Comparison of ENCODE assay signal across 1 cellular context in genomic region chr14:78425332-78425731, GRCh38.
TF ChIP-seq lines count a peak whose summit lies in the region.

No MANE protein-coding gene starts in this region.

TF ChIP-seq in WTC11, 78 proteins besides CTCF, POLR2A, EP300 and RAD21 (continued from another document):
- TF ChIP-seq ZNF512 (CRISPR knock-in tag; IDR thresholded peaks at IDR 0.05; ENCODE audit: borderline replicate concordance) = no peak
- no peak for TF ChIP-seq EMX1 (CRISPR knock-in tag; IDR thresholded peaks at IDR 0.05)
- TF ChIP-seq ZNF416 (CRISPR knock-in tag; IDR thresholded peaks at IDR 0.05) = no peak
- no peak for TF ChIP-seq USF1 (CRISPR knock-in tag; IDR thresholded peaks at IDR 0.05)
- no peak for TF ChIP-seq OVOL2 (CRISPR knock-in tag; IDR thresholded peaks at IDR 0.05; ENCODE audit: borderline replicate concordance)
- TF ChIP-seq ATF3 (CRISPR knock-in tag; conservative IDR thresholded peaks at IDR 0.05) = no peak
- no peak for TF ChIP-seq FOXK1 (CRISPR knock-in tag; IDR thresholded peaks at IDR 0.05)
TF ChIP-seq in WTC11: peak in this region for 0.
